ENCODE assay signal across 1 cellular context in the genomic region with DNA sequence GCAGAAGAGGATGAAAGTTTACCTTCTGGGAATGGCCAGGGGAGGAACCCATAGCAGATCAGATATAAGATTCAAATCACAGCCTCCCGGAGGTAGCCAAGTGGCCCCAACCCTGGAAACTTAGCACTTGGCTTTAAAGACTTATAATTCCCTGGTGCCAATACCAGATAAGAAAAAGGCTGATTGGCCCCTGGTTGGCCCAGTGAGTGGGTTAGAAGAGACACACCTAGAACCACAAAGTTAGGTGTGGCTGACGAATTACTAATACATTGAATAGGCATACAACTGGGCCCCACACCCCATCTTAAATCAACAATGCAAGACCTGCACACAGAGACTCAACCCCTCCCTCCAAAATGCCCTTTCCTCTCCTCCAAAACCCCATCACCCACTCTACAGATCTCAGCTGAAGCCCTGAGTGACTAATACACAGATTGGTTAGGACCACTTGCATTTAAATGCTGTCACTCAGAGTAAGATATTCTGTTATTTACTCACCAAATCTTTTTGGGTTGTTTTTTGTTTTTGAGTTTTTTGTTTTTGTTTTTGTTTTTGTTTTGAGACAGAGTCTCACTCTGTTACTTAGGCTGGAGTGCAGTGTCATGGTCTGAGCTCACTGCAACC.
TF ChIP-seq lines count a peak whose summit lies in the region.

No MANE protein-coding gene starts in this region.

TF ChIP-seq in HCT116, 20 proteins besides CTCF, POLR2A, EP300 and RAD21 (continued from another document):
- TF ChIP-seq EZH2phosphoT487 (IDR thresholded peaks at IDR 0.05; ENCODE audit: borderline replicate concordance) (no peak), FOSL1 (IDR thresholded peaks at IDR 0.05; ENCODE audit: low read depth) (no peak), TCF7L2 (IDR thresholded peaks at IDR 0.05; ENCODE audit: borderline replicate concordance, extremely low read depth, insufficient read depth, insufficient read length) (no peak), CEBPB (IDR thresholded peaks at IDR 0.05; ENCODE audit: low read depth) (no peak), EZH2 (IDR thresholded peaks at IDR 0.05) (no peak), JUND (IDR thresholded peaks at IDR 0.05) (no peak)
- TF ChIP-seq, protein P1, sequence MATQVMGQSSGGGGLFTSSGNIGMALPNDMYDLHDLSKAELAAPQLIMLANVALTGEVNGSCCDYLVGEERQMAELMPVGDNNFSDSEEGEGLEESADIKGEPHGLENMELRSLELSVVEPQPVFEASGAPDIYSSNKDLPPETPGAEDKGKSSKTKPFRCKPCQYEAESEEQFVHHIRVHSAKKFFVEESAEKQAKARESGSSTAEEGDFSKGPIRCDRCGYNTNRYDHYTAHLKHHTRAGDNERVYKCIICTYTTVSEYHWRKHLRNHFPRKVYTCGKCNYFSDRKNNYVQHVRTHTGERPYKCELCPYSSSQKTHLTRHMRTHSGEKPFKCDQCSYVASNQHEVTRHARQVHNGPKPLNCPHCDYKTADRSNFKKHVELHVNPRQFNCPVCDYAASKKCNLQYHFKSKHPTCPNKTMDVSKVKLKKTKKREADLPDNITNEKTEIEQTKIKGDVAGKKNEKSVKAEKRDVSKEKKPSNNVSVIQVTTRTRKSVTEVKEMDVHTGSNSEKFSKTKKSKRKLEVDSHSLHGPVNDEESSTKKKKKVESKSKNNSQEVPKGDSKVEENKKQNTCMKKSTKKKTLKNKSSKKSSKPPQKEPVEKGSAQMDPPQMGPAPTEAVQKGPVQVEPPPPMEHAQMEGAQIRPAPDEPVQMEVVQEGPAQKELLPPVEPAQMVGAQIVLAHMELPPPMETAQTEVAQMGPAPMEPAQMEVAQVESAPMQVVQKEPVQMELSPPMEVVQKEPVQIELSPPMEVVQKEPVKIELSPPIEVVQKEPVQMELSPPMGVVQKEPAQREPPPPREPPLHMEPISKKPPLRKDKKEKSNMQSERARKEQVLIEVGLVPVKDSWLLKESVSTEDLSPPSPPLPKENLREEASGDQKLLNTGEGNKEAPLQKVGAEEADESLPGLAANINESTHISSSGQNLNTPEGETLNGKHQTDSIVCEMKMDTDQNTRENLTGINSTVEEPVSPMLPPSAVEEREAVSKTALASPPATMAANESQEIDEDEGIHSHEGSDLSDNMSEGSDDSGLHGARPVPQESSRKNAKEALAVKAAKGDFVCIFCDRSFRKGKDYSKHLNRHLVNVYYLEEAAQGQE (IDR thresholded peaks at IDR 0.05; ENCODE audit: low read depth), result no peak
- TF ChIP-seq, protein P2, sequence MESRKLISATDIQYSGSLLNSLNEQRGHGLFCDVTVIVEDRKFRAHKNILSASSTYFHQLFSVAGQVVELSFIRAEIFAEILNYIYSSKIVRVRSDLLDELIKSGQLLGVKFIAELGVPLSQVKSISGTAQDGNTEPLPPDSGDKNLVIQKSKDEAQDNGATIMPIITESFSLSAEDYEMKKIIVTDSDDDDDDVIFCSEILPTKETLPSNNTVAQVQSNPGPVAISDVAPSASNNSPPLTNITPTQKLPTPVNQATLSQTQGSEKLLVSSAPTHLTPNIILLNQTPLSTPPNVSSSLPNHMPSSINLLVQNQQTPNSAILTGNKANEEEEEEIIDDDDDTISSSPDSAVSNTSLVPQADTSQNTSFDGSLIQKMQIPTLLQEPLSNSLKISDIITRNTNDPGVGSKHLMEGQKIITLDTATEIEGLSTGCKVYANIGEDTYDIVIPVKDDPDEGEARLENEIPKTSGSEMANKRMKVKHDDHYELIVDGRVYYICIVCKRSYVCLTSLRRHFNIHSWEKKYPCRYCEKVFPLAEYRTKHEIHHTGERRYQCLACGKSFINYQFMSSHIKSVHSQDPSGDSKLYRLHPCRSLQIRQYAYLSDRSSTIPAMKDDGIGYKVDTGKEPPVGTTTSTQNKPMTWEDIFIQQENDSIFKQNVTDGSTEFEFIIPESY (IDR thresholded peaks at IDR 0.05; ENCODE audit: extremely low read depth, insufficient replicate concordance, low read length), result no peak
TF ChIP-seq in HCT116: peak in this region for 0.
